Comparison of ENCODE assay signal across 9 cellular contexts in the genomic region with DNA sequence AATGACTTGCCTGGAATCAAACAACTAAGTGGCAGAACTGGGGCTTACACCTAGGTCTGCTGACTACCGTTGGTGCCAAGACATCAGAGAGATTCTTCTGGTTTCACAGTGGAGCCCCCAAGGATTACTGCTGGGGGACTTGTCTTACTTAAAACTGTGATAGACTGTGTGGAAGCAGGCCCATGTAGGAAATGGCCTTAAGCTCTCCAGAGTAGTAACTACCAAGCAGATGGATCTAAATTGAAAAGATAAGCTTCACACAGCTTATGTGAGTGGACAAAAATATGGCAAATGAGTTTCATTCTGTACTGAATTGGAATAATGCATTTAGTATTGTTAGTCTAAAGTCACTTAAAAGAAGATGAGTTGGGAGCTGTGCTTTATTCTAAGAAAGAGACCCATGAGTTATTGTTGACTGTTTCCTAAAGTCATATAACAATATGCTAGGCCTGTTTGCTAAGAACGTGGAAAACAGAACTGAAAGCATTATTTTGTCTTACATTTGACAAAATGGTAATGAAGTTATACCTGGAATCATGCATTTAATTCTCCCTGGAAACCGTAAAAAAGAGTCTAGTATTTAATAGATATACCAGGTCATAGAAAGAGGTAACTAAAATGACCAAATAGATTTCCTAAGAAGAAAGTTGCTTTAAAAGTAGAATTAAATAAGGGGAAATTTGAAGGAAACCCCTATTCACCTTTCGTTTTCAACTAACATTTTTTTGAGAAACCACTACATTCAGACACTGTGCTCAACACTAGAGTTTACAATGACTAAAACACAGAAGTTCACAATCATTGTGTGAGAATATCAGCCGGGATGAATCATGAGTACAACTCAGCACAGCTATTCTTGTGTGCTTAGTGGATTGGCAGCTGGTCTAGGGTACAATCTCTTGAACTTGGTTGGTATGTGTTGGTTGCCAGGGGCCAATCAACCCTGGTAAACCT. TPM values are rescaled to one million over a fixed set of nuclear protein-coding genes. Genes with fewer than 3 reads are reported as not detected.
DNase-seq lines count a peak whose midpoint lies in the region; ATAC-seq, FAIRE-seq and TF ChIP-seq lines count a peak whose summit lies in the region.
"Had no signal": no experiment of that assay in that cellular context is flagged by ENCODE, and none has a peak within 500 bp of the region (broad histone marks: within the 10 kb centered on the region; RNA-seq: fewer than 3 reads in every experiment).

No MANE protein-coding gene starts in this region.

- CTCF ChIA-PET in K562 (lab: Yijun Ruan, JAX; ENCODE audit: low intra/inter-chr PET ratio): no interaction called here
- CTCF ChIA-PET in CD4-positive, alpha-beta memory T cell (lab: Charles Lee; ENCODE audit: partially characterized antibody): interaction anchor here (0.9 to 1.5 kb wide), 2 partner anchors 72 to 222 kb away, joined by 3 to 4 read pairs; no protein-coding TSS in a partner anchor

- TF ChIP-seq POLR2A in K562 (conservative IDR thresholded peaks at IDR 0.05) (no peak), tibial nerve (IDR thresholded peaks at IDR 0.05) (no peak)

- no peak overlapping the region for H3K4me3 Mint-ChIP-seq in type B pancreatic cell
- peak overlapping the region in 3 of 8 donors; percentile 15 to 51 (median 24) for H3K4me3 Mint-ChIP-seq in CD4-positive, alpha-beta memory T cell
- H3K4me3 Mint-ChIP-seq: dendritic cell treated with granulocyte-macrophage colony-stimulating factor and Interleukin-4, amounts not matched to agents 40 ng/mL and 50 ng/mL, for 4 days had no signal

- H3K9me3 ChIP-seq in K562 (replicated peaks; ENCODE audit: control insufficient read depth, insufficient read depth, low read depth, low read length) (no peaks in the 10 kb centered on the region), tibial nerve (no peaks in the 10 kb centered on the region)
- H3K9me3 ChIP-seq in CD4-positive, alpha-beta memory T cell (ENCODE audit: control insufficient read depth in 1 of 2, low read length in 2 of 2): no peaks in the 10 kb centered on the region

- DNase-seq in D341Med (ENCODE audit: low spot score) (peak; percentile 59), K562 (ENCODE audit: extremely low read depth in 1 of 4, low spot score in 3 of 4) (peak in 3 of 4 experiments; percentile 16 to 48 (median 43)), type B pancreatic cell (ENCODE audit: extremely low spot score, unreplicated experiment) (no peak), GM19238 (ENCODE audit: insufficient read length, low spot score) (no peak), tibial nerve (ENCODE audit: low spot score in 2 of 2) (no peak)
- DNase-seq in CD4-positive, alpha-beta memory T cell: no peak

- peak; percentile 32 for FAIRE-seq in K562 (lab: Jason Lieb, UNC)

- no peak for TF ChIP-seq EP300 in K562 (IDR thresholded peaks at IDR 0.05; ENCODE audit: low read length)
- TF ChIP-seq EP300 in tibial nerve (IDR thresholded peaks at IDR 0.05): no peak

- peaks cover 22% of the 10 kb centered on the region for H3K4me1 Mint-ChIP-seq in type B pancreatic cell (ENCODE audit: unreplicated experiment)
- H3K4me1 Mint-ChIP-seq in CD4-positive, alpha-beta memory T cell: peaks cover 10 to 38% (median 27%) of the 10 kb centered on the region in 4 donors

- H3K27ac Mint-ChIP-seq in type B pancreatic cell: no peak overlapping the region
- peak overlapping the region in 2 of 7 donors; percentile 41 to 58 for H3K27ac Mint-ChIP-seq in CD4-positive, alpha-beta memory T cell
- H3K27ac Mint-ChIP-seq: dendritic cell treated with granulocyte-macrophage colony-stimulating factor and Interleukin-4, amounts not matched to agents 40 ng/mL and 50 ng/mL, for 4 days had no signal

- no peaks in the 10 kb centered on the region for H3K9me1 ChIP-seq in K562 (ENCODE audit: control insufficient read depth, insufficient read depth, low read length)

- no peaks in the 10 kb centered on the region for H3K79me2 ChIP-seq in K562 (ENCODE audit: control insufficient read depth, insufficient read depth, low read length)

- intact Hi-C loops in K562 (cut with micrococcal nuclease): no loop called here
- intact Hi-C loops in CD4-positive, alpha-beta memory T cell (cut with micrococcal nuclease): no loop called here

- no peak overlapping the region for H3K4me3 ChIP-seq in K562
- no peak overlapping the region for H3K4me3 ChIP-seq in CD4-positive, alpha-beta memory T cell (ENCODE audit: low read length in 2 of 2)
- no peak overlapping the region for H3K4me3 ChIP-seq in tibial nerve

- H3K27ac ChIP-seq in K562 (ENCODE audit: extremely low read depth, low read depth, low read length) (peak overlapping the region; percentile 56), tibial nerve (no peak overlapping the region)
- no peak overlapping the region for H3K27ac ChIP-seq in CD4-positive, alpha-beta memory T cell (ENCODE audit: low read depth, low read length)

- H3K4me2 ChIP-seq in K562 (ENCODE audit: insufficient read depth, low read length): peak overlapping the region; percentile 40

- no peaks in the 10 kb centered on the region for H3K36me3 Mint-ChIP-seq in type B pancreatic cell
- no peaks in the 10 kb centered on the region for H3K36me3 Mint-ChIP-seq in CD4-positive, alpha-beta memory T cell

- ATAC-seq in GM19452 (IDR thresholded peaks at IDR 0.05; ENCODE audit: unreplicated experiment) (peak; percentile 76), HG03442 (IDR thresholded peaks at IDR 0.05; ENCODE audit: unreplicated experiment) (peak; percentile 69), K562 (peak; percentile 71)

- H4K20me1 ChIP-seq in K562 (replicated peaks; ENCODE audit: control insufficient read depth, insufficient read depth, low read length): no peaks in the 10 kb centered on the region

- H3K9ac ChIP-seq in K562 (ENCODE audit: insufficient read depth in 1 of 2, low read depth in 2 of 2, low read length in 2 of 2): peak overlapping the region; percentile 36 to 65; a peak in 2 of 4 replicates

- TF ChIP-seq CTCF in K562 (IDR thresholded peaks at IDR 0.05 in 2 of 3, conservative IDR thresholded peaks at IDR 0.05 in 1 of 3; ENCODE audit: insufficient read depth in 2 of 3, low read depth in 1 of 3, low read length in 3 of 3): no peak
- TF ChIP-seq CTCF in type B pancreatic cell (conservative IDR thresholded peaks at IDR 0.05): no peak
- TF ChIP-seq CTCF in tibial nerve (IDR thresholded peaks at IDR 0.05): no peak

- POLR2A ChIA-PET in K562 (lab: Yijun Ruan, JAX): interaction anchor here (0.7 to 2.8 kb wide), 3 partner anchors 9 to 34 kb away, joined by 3 to 9 read pairs (median 3); a partner anchor contains a TSS
- POLR2A ChIA-PET in CD4-positive, alpha-beta memory T cell (lab: Charles Lee; ENCODE audit: partially characterized antibody): interaction anchor here (1.0 to 1.9 kb wide), 3 partner anchors 14 to 40 kb away, joined by 3 to 5 read pairs (median 3); a partner anchor contains a TSS

- 24% methylated on average over 5 of the region's 5 CpGs for WGBS in K562 (ENCODE audit: insufficient coverage, low coverage, missing lambda C conversion rate)
- 75 to 76% methylated on average over 5 of the region's 5 CpGs for WGBS in tibial nerve, 2 donors

- no peaks in the 10 kb centered on the region for H3K27me3 ChIP-seq in K562 (ENCODE audit: control insufficient read depth in 2 of 2, insufficient read depth in 2 of 2, low read length in 2 of 2)
- no peaks in the 10 kb centered on the region for H3K27me3 ChIP-seq in CD4-positive, alpha-beta memory T cell (ENCODE audit: insufficient read depth, low read length)
- no peaks in the 10 kb centered on the region for H3K27me3 ChIP-seq in tibial nerve

- H3K36me3 ChIP-seq in K562 (ENCODE audit: control insufficient read depth, insufficient read depth, low read length) (no peaks in the 10 kb centered on the region), tibial nerve (no peaks in the 10 kb centered on the region)
- no peaks in the 10 kb centered on the region for H3K36me3 ChIP-seq in CD4-positive, alpha-beta memory T cell (ENCODE audit: insufficient read depth, low read length)

- in situ Hi-C loops in K562 (cut with MboI): no loop called here

- TF ChIP-seq RAD21 in K562 (CRISPR knock-in tag; conservative IDR thresholded peaks at IDR 0.05 in 1 of 2, IDR thresholded peaks at IDR 0.05 in 1 of 2): no peak

- no peaks in the 10 kb centered on the region for H3K27me3 Mint-ChIP-seq in type B pancreatic cell
- no peaks in the 10 kb centered on the region for H3K27me3 Mint-ChIP-seq in CD4-positive, alpha-beta memory T cell

- H3K4me1 ChIP-seq in K562 (replicated peaks in 1 of 2; ENCODE audit: control insufficient read depth in 2 of 2, insufficient read depth in 2 of 2, low read length in 2 of 2): peaks cover 10 to 42% of the 10 kb centered on the region in 2 experiments; a peak in 4 of 5 replicates
- peaks cover 37% of the 10 kb centered on the region for H3K4me1 ChIP-seq in CD4-positive, alpha-beta memory T cell (ENCODE audit: insufficient read depth, low read length)
- no peaks in the 10 kb centered on the region for H3K4me1 ChIP-seq in tibial nerve

- peak overlapping the region; percentile 93 for H2AFZ ChIP-seq in K562 (ENCODE audit: low read depth, low read length)

- no peaks in the 10 kb centered on the region for H3K9me3 Mint-ChIP-seq in type B pancreatic cell
- no peaks in the 10 kb centered on the region for H3K9me3 Mint-ChIP-seq in CD4-positive, alpha-beta memory T cell
- H3K9me3 Mint-ChIP-seq: dendritic cell treated with granulocyte-macrophage colony-stimulating factor and Interleukin-4, amounts not matched to agents 40 ng/mL and 50 ng/mL, for 4 days had no signal

- BruUV-seq in K562 (replicated peaks; lab: Mats Ljungman, UMichigan): no TSS peak

RNA-seq across cellular contexts. Expression of a gene that starts 13.0 kb away (rescaled TPM):
- 37.7 and 101 TPM in 2 replicates for total RNA-seq in K562 (2011; cell fraction: chromatin; rRNA removed; ENCODE audit: low replicate concordance)
- total RNA-seq in K562 (2011; cell fraction: nucleolus; rRNA removed): 11.5 and 15.7 TPM in 2 replicates
- 27.8 and 41.8 TPM in 2 replicates for total RNA-seq in K562 (2011; cell fraction: nucleoplasm; rRNA removed)
- total RNA-seq in K562 (2014; rRNA removed): 49.9 and 51.2 TPM in 2 replicates
- total RNA-seq in K562 (2014; rRNA removed; fragmentation: Illumina TruSeq; extraction: Trizol): 97.1 and 110 TPM in 2 replicates
- total RNA-seq in K562 (2015; rRNA removed; fragmentation: Illumina TruSeq; extraction: Trizol): 76.3 and 81.5 TPM in 2 replicates
- 92.0 and 94.4 TPM in 2 replicates for total RNA-seq in K562 (2021)
- polyA plus RNA-seq in K562 (2011; rRNA removed): 71.5 and 84.7 TPM in 2 replicates
- 14.9 and 33.5 TPM in 2 replicates for polyA plus RNA-seq in K562 (2011; cell fraction: cytosol; rRNA removed)
- 13.7 and 24.3 TPM in 2 replicates for polyA plus RNA-seq in K562 (2011; cell fraction: nucleus; rRNA removed)
- 46.7 and 46.9 TPM in 2 replicates for polyA plus RNA-seq in K562 (2012)
- polyA plus RNA-seq in K562 (2014; fragmentation: Illumina TruSeq; extraction: Trizol): 70.4 and 74.0 TPM in 2 replicates
- 10 to 100 TPM; 28.5 to 30.8 TPM for polyA plus RNA-seq in K562 (2014; fragmentation: Nextera tagmentation; extraction: Ambion mirVana)
- 36.2 and 39.4 TPM in 2 replicates for polyA plus RNA-seq in K562 (2014; rRNA removed)
- polyA minus RNA-seq in K562 (2011; rRNA and poly(A)+ RNA removed): 154 and 186 TPM in 2 replicates
- 51.0 and 52.9 TPM in 2 replicates for polyA minus RNA-seq in K562 (2011; cell fraction: cytosol; rRNA and poly(A)+ RNA removed)
- polyA minus RNA-seq in K562 (2011; cell fraction: nucleus; rRNA and poly(A)+ RNA removed): 12.5 and 25.4 TPM in 2 replicates
- total RNA-seq in type B pancreatic cell (ENCODE audit: low replicate concordance): 56.6 and 57.9 TPM in 2 replicates
- 10 to 100 TPM; 18.2 to 24.0 TPM for total RNA-seq in CD4-positive, alpha-beta memory T cell
- 1 to 10 TPM; 7.1 to 8.0 TPM for polyA plus RNA-seq in CD4-positive, alpha-beta memory T cell
- 10 to 100 TPM in 3 of 4 donors, 1 to 10 TPM in 1; 9.6 to 20.9 (median 16.5) TPM for total RNA-seq in tibial nerve

RNA-seq across cellular contexts. Expression of a gene that starts 34.4 kb away (rescaled TPM):
- 11.5 and 34.7 TPM in 2 replicates for total RNA-seq in K562 (2011; cell fraction: chromatin; rRNA removed; ENCODE audit: low replicate concordance)
- 7.7 and 8.7 TPM in 2 replicates for total RNA-seq in K562 (2011; cell fraction: nucleolus; rRNA removed)
- total RNA-seq in K562 (2011; cell fraction: nucleoplasm; rRNA removed): 18.7 and 25.7 TPM in 2 replicates
- total RNA-seq in K562 (2014; rRNA removed) (33.4 and 37.9 TPM in 2 replicates), K562 (2014; rRNA removed; fragmentation: Illumina TruSeq; extraction: Trizol) (40.9 and 44.1 TPM in 2 replicates), K562 (2015; rRNA removed; fragmentation: Illumina TruSeq; extraction: Trizol) (42.5 and 44.0 TPM in 2 replicates), K562 (2021) (19.2 and 19.6 TPM in 2 replicates), type B pancreatic cell (ENCODE audit: low replicate concordance) (25.8 and 30.0 TPM in 2 replicates), tibial nerve (10 to 100 TPM; 10.6 to 19.7 (median 14.4) TPM)
- polyA plus RNA-seq in K562 (2011; rRNA removed) (6.1 and 8.4 TPM in 2 replicates), K562 (2014; fragmentation: Illumina TruSeq; extraction: Trizol) (37.8 and 48.3 TPM in 2 replicates), K562 (2014; fragmentation: Nextera tagmentation; extraction: Ambion mirVana) (10 to 100 TPM; 26.0 to 38.7 TPM), K562 (2014; rRNA removed) (28.8 and 37.2 TPM in 2 replicates)
- polyA plus RNA-seq in K562 (2011; cell fraction: cytosol; rRNA removed): 0.76 and 2.3 TPM in 2 replicates
- polyA plus RNA-seq in K562 (2011; cell fraction: nucleus; rRNA removed): 2.4 and 3.5 TPM in 2 replicates
- polyA plus RNA-seq in K562 (2012): 15.7 and 29.5 TPM in 2 replicates
- 20.8 and 22.3 TPM in 2 replicates for polyA minus RNA-seq in K562 (2011; rRNA and poly(A)+ RNA removed)
- 4.6 and 5.0 TPM in 2 replicates for polyA minus RNA-seq in K562 (2011; cell fraction: cytosol; rRNA and poly(A)+ RNA removed)
- polyA minus RNA-seq in K562 (2011; cell fraction: nucleus; rRNA and poly(A)+ RNA removed): 3.5 and 7.9 TPM in 2 replicates
- total RNA-seq in CD4-positive, alpha-beta memory T cell: 10 to 100 TPM; 21.7 to 22.2 TPM
- 10 to 100 TPM; 12.6 to 28.0 TPM for polyA plus RNA-seq in CD4-positive, alpha-beta memory T cell

Comparison
In these comparisons a context has a peak if more than half of its experiments do, and no peak if none do; other contexts are left out.
1. DNase-seq: peak in D341Med (single experiment) and K562 (3 of 4); none in type B pancreatic cell (single experiment), GM19238 (single experiment), CD4-positive, alpha-beta memory T cell (0 of 5) and tibial nerve (0 of 2).
2. Peak in every context shown above with its lines, with median percentiles within 50 percentile points of each other: ATAC-seq.